In the genomic region with DNA sequence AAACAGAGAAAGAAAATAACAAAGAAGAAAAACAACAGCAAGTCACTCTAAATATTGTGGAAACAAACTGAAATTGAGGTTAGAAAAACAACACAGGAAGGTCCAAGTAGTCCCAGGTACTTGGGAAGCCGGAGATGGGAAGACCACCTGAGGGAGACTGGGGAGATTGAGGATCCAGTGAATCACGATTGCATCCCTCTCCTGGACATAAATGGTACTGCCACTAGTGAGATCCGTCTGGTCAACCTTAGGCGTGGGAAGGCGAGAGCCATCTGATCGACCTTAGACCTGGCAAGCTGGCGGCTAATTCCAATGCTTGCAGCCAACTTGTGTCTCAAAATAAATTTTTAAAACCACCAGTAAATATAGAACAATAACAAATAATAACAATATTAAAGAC, we compare ENCODE assay signal across 8 cellular contexts.
DNase-seq lines count a peak whose midpoint lies in the region; TF ChIP-seq lines count a peak whose summit lies in the region.

No MANE protein-coding gene starts in this region.

- no peaks in the 10 kb centered on the region for H3K27me3 ChIP-seq in AG04450 (ENCODE audit: control insufficient read depth, insufficient read depth, low read length)

- H3K9me3 ChIP-seq in AG04450 (ENCODE audit: control insufficient read depth, insufficient read depth, low read length): peaks cover 39% of the 10 kb centered on the region

- no peak overlapping the region for H3K27ac ChIP-seq in AG04450 (ENCODE audit: low read depth, low read length)

- POLR2A ChIA-PET in AG04450 (lab: Yijun Ruan, JAX): no interaction called here

- peak; percentile 22; the same call in 1 of the 2 replicates for TF ChIP-seq CTCF in AG04450 (IDR thresholded peaks at IDR 0.05; ENCODE audit: low read depth, low read length)
- TF ChIP-seq CTCF in GM12864 (IDR thresholded peaks at IDR 0.05; ENCODE audit: low read depth, low read length, missing control alignments): peak; percentile 40

- DNase-seq in AG04450 (ENCODE audit: low read depth, low spot score): no peak
- DNase-seq in GM12864 (ENCODE audit: low read depth): no peak
- peak; percentile 46 for DNase-seq in RPMI7951 (ENCODE audit: low read depth)
- peak; percentile 8 for DNase-seq in germinal center (ENCODE audit: low spot score)
- no peak for DNase-seq in SIG-M5 treated with dmso at 0.1 percent for 504 hours (lab: John Stamatoyannopoulos, UW; ENCODE audit: unreplicated experiment)
- no peak for DNase-seq in NCI-H226
- no peak for DNase-seq in NCI-H510A treated with DMSO at 0.1 percent for 48 hours (lab: John Stamatoyannopoulos, UW)
- no peak for DNase-seq in activated gamma-delta T cell (lab: John Stamatoyannopoulos, UW)

- CTCF ChIA-PET in AG04450 (lab: Charles Lee): no interaction called here

- H3K4me3 ChIP-seq in AG04450 (ENCODE audit: low read depth, low read length): no peak overlapping the region
- H3K4me3 ChIP-seq in GM12864 (ENCODE audit: low read depth, low read length): no peak overlapping the region

Comparison
In these comparisons a context has a peak if more than half of its experiments do, and no peak if none do; other contexts are left out.
1. DNase-seq: peak in RPMI7951 (single experiment) and germinal center (single experiment); none in AG04450 (single experiment), GM12864 (single experiment), SIG-M5 treated with dmso at 0.1 percent for 504 hours (single experiment), NCI-H226 (single experiment), NCI-H510A treated with DMSO at 0.1 percent for 48 hours (single experiment) and activated gamma-delta T cell (single experiment).